ENCODE assay signal across 28 cellular contexts in genomic region chr20:11604339-11604738, GRCh38.
"Had no signal": no experiment of that assay in that cellular context is flagged by ENCODE, and none has a peak within 500 bp of the region (broad histone marks: within the 10 kb centered on the region; RNA-seq: fewer than 3 reads in every experiment).

No MANE protein-coding gene starts in this region.

- DNase-seq: colonic mucosa; cortex of kidney; dermis blood vessel endothelial cell; dorsolateral prefrontal cortex; effector CD4-positive, alpha-beta T cell; effector CD8-positive, alpha-beta T cell; effector memory CD4-positive, alpha-beta T cell; effector memory CD8-positive, alpha-beta T cell; endodermal cell; erythroblast; esophagus squamous epithelium; foreskin fibroblast; foreskin keratinocyte; foreskin melanocyte; gastrocnemius medialis; glutamatergic neuron; head of caudate nucleus; heart left ventricle; heart right ventricle had no signal

- H3K27ac ChIP-seq: colonic mucosa, coronary artery, dorsolateral prefrontal cortex, epithelial cell of prostate, esophagus muscularis mucosa, esophagus squamous epithelium, foreskin keratinocyte, gastrocnemius medialis, gastroesophageal sphincter, heart left ventricle, heart right ventricle had no signal

- H3K9me3 ChIP-seq: colonic mucosa, esophagus squamous epithelium, gastrocnemius medialis, gastroesophageal sphincter, heart right ventricle had no signal

- H3K27me3 ChIP-seq: colonic mucosa, esophagus muscularis mucosa, esophagus squamous epithelium, foreskin keratinocyte, gastrocnemius medialis, gastroesophageal sphincter had no signal

- H3K36me3 ChIP-seq: colonic mucosa, esophagus muscularis mucosa, esophagus squamous epithelium, gastrocnemius medialis, gastroesophageal sphincter, heart left ventricle, heart right ventricle had no signal

- H3K4me3 ChIP-seq: colonic mucosa, coronary artery, dorsolateral prefrontal cortex, esophagus muscularis mucosa, esophagus squamous epithelium, gastrocnemius medialis, gastroesophageal sphincter, heart left ventricle, heart right ventricle had no signal

- H3K4me1 ChIP-seq: colonic mucosa, esophagus muscularis mucosa, esophagus squamous epithelium, foreskin keratinocyte, gastrocnemius medialis, gastroesophageal sphincter, heart left ventricle, heart right ventricle had no signal

- FAIRE-seq: colon, endometrium, endothelial cell of umbilical vein, frontal cortex had no signal

- ATAC-seq: effector memory CD8-positive, alpha-beta T cell; esophagus mucosa; foreskin keratinocyte; gastrocnemius medialis; gastroesophageal sphincter; heart left ventricle; heart right ventricle had no signal
